9 cellular contexts compared by ENCODE assay signal in genomic region chr10:71548494-71548846, GRCh38.
A peak's percentile ranks its signal among the peaks of the same experiment; 100 is the strongest.
DNase-seq lines count a peak whose midpoint lies in the region; ATAC-seq, FAIRE-seq and TF ChIP-seq lines count a peak whose summit lies in the region.
"Had no signal": no experiment of that assay in that cellular context is flagged by ENCODE, and none has a peak within 500 bp of the region (broad histone marks: within the 10 kb centered on the region; RNA-seq: fewer than 3 reads in every experiment).

No MANE protein-coding gene starts in this region.

- H3K4me3 Mint-ChIP-seq in activated B cell treated with CpG ODN at 0.5 μM for 24 hours, result no peak overlapping the region

- POLR2A ChIA-PET in BJ (lab: Charles Lee) (no interaction called here), HEK293T (lab: Yijun Ruan, JAX) (no interaction called here), activated B cell treated with CpG ODN at 0.5 μM for 24 hours (lab: Charles Lee) (no interaction called here)

- H3K27me3 ChIP-seq in BJ (ENCODE audit: control insufficient read depth, insufficient read depth, low read length), result peaks cover 5% of the 10 kb centered on the region

- TF ChIP-seq CTCF in BJ (IDR thresholded peaks at IDR 0.05; ENCODE audit: insufficient read depth, low read depth, low read length) (peak; percentile 26; the same call in 1 of the 2 replicates), activated B cell treated with CpG ODN at 0.5 μM for 24 hours (IDR thresholded peaks at IDR 0.05) (no peak)

- no peak overlapping the region for H3K4me3 ChIP-seq in BJ (ENCODE audit: low read depth, low read length)
- H3K4me3 ChIP-seq: skin epidermis had no signal

- H3K4me1 Mint-ChIP-seq in activated B cell treated with CpG ODN at 0.5 μM for 24 hours, result no peaks in the 10 kb centered on the region

- intact Hi-C loops in activated B cell treated with CpG ODN at 0.5 μM for 24 hours (cut with micrococcal nuclease), result no loop called here

- DNase-seq in BJ (ENCODE audit: low read depth) (no peak), HEK293T (ENCODE audit: extremely low spot score) (peak; percentile 57), activated B cell treated with CpG ODN at 0.5 μM for 24 hours (no peak), iPS-NIHi11 (ENCODE audit: low spot score) (peak; percentile 64), urothelium cell line (ENCODE audit: low spot score) (no peak), NCI-H146 treated with DMSO at 0.1 percent for 48 hours (lab: John Stamatoyannopoulos, UW; ENCODE audit: unreplicated experiment) (no peak)

- no peak for FAIRE-seq in urothelium cell line (lab: Jason Lieb, UNC)

- no peaks in the 10 kb centered on the region for H3K9me3 Mint-ChIP-seq in activated B cell treated with CpG ODN at 0.5 μM for 24 hours

- H3K27me3 Mint-ChIP-seq in activated B cell treated with CpG ODN at 0.5 μM for 24 hours, result peaks cover 3% of the 10 kb centered on the region

- peak; percentile 40 for ATAC-seq in activated B cell treated with CpG ODN at 0.5 μM for 24 hours (ENCODE audit: low read depth)
- ATAC-seq in HG02885 (IDR thresholded peaks at IDR 0.05; ENCODE audit: poor library complexity, unreplicated experiment), result no peak
- no peak for ATAC-seq in GM18519 (IDR thresholded peaks at IDR 0.05; ENCODE audit: low FRiP score, unreplicated experiment)

- no peaks in the 10 kb centered on the region for H3K36me3 Mint-ChIP-seq in activated B cell treated with CpG ODN at 0.5 μM for 24 hours (ENCODE audit: low read depth)

- CTCF ChIA-PET in BJ (lab: Yijun Ruan, JAX), result interaction anchor here (1.2 to 2.7 kb wide), 4 partner anchors 16 to 22 kb away, joined by 3 to 20 read pairs (median 6); no protein-coding TSS in a partner anchor
- CTCF ChIA-PET in HEK293T (lab: Yijun Ruan, JAX), result interaction anchor here (0.7 to 1.5 kb wide), 3 partner anchors 22 to 625 kb away, joined by 3 to 6 read pairs (median 5); no protein-coding TSS in a partner anchor
- CTCF ChIA-PET in activated B cell treated with CpG ODN at 0.5 μM for 24 hours (lab: Charles Lee), result no interaction called here

- H3K27ac Mint-ChIP-seq in activated B cell treated with CpG ODN at 0.5 μM for 24 hours, result no peak overlapping the region

- no peaks in the 10 kb centered on the region for H3K36me3 ChIP-seq in BJ (ENCODE audit: control insufficient read depth, insufficient read depth, low read length)

TF ChIP-seq in HEK293T, 16 proteins besides CTCF, POLR2A, EP300 and RAD21:
- TF ChIP-seq ELF4 (IDR thresholded peaks at IDR 0.05), result no peak
- TF ChIP-seq FOXA1 (IDR thresholded peaks at IDR 0.05), result no peak
- no peak for TF ChIP-seq HDGF (IDR thresholded peaks at IDR 0.05; ENCODE audit: borderline replicate concordance)
- TF ChIP-seq L3MBTL2 (conservative IDR thresholded peaks at IDR 0.05), result no peak
- no peak for TF ChIP-seq FOXM1 (IDR thresholded peaks at IDR 0.05; ENCODE audit: borderline replicate concordance)
- TF ChIP-seq CTBP1 (IDR thresholded peaks at IDR 0.05; ENCODE audit: borderline replicate concordance), result no peak

Comparison
In these comparisons a context has a peak if more than half of its experiments do, and no peak if none do; other contexts are left out.
1. DNase-seq: peak in HEK293T (single experiment) and iPS-NIHi11 (single experiment); none in BJ (single experiment), activated B cell treated with CpG ODN at 0.5 μM for 24 hours (single experiment), urothelium cell line (single experiment) and NCI-H146 treated with DMSO at 0.1 percent for 48 hours (single experiment).